In genomic region chr10:99659031-99659867, GRCh38 we compare ENCODE assay signal across 1 cellular context.
A peak's percentile ranks its signal among the peaks of the same experiment; 100 is the strongest.
TF ChIP-seq lines count a peak whose summit lies in the region.

ENTPD7 (plus strand) TSS chr10:99659509; CDS start chr10:99659957, 448 bp downstream.

TF ChIP-seq in HepG2, 621 proteins besides CTCF, POLR2A, EP300 and RAD21 (continued from another document and continues in another):
- no peak; the same call in 1 of the 2 replicates for TF ChIP-seq HBP1 (CRISPR knock-in tag; IDR thresholded peaks at IDR 0.05; ENCODE audit: low read depth)
- TF ChIP-seq ZNF780A (CRISPR knock-in tag; IDR thresholded peaks at IDR 0.05) = no peak
- TF ChIP-seq ZNF710 (CRISPR knock-in tag; IDR thresholded peaks at IDR 0.05; ENCODE audit: borderline replicate concordance) = no peak
- 0 out of 2 replicates have a peak, but pooled peaks have one; percentile 57 for TF ChIP-seq ZSCAN5A (CRISPR knock-in tag; IDR thresholded peaks at IDR 0.05; ENCODE audit: borderline replicate concordance)
- TF ChIP-seq ZBTB14 (CRISPR knock-in tag; IDR thresholded peaks at IDR 0.05) = no peak
- TF ChIP-seq DZIP1 (CRISPR knock-in tag; IDR thresholded peaks at IDR 0.05) = no peak
- TF ChIP-seq NR3C1 (CRISPR knock-in tag; IDR thresholded peaks at IDR 0.05) = no peak
- peak; percentile 74; the same call in 1 of the 2 replicates for TF ChIP-seq BRF2 (CRISPR knock-in tag; IDR thresholded peaks at IDR 0.05)
- TF ChIP-seq HES4 (CRISPR knock-in tag; IDR thresholded peaks at IDR 0.05; ENCODE audit: borderline replicate concordance) = no peak; the same call in 1 of the 2 replicates
- TF ChIP-seq PBX2 (CRISPR knock-in tag; IDR thresholded peaks at IDR 0.05) = peak; percentile 86
- TF ChIP-seq ZNF790 (CRISPR knock-in tag; IDR thresholded peaks at IDR 0.05; ENCODE audit: borderline replicate concordance) = no peak; the same call in 1 of the 2 replicates
- no peak for TF ChIP-seq ZFP36 (IDR thresholded peaks at IDR 0.05; ENCODE audit: borderline replicate concordance, low read depth, low read length, partially characterized antibody)
- peak; percentile 53; the same call in 1 of the 2 replicates for TF ChIP-seq ZNF264 (CRISPR knock-in tag; IDR thresholded peaks at IDR 0.05)
- peak; percentile 64; the same call in 1 of the 2 replicates for TF ChIP-seq ZNF564 (CRISPR knock-in tag; IDR thresholded peaks at IDR 0.05)
- no peak for TF ChIP-seq ZNF432 (CRISPR knock-in tag; IDR thresholded peaks at IDR 0.05; ENCODE audit: borderline replicate concordance)
- TF ChIP-seq BORCS8-MEF2B (CRISPR knock-in tag; IDR thresholded peaks at IDR 0.05) = peak; percentile 83
- TF ChIP-seq KLF6 (CRISPR knock-in tag; IDR thresholded peaks at IDR 0.05) = no peak; the same call in 1 of the 2 replicates
- no peak for TF ChIP-seq CBX5 (CRISPR knock-in tag; IDR thresholded peaks at IDR 0.05; ENCODE audit: borderline replicate concordance)
- peak; percentile 84 for TF ChIP-seq ETV5 (CRISPR knock-in tag; IDR thresholded peaks at IDR 0.05; ENCODE audit: borderline replicate concordance)
- TF ChIP-seq MXD4 (CRISPR knock-in tag; IDR thresholded peaks at IDR 0.05) = peak; percentile 70
- no peak for TF ChIP-seq MED13 (CRISPR knock-in tag; IDR thresholded peaks at IDR 0.05)
- no peak for TF ChIP-seq HDAC6 (IDR thresholded peaks at IDR 0.05; ENCODE audit: low read depth, low read length)
- no peak for TF ChIP-seq ZNF263 (CRISPR knock-in tag; IDR thresholded peaks at IDR 0.05)
- no peak for TF ChIP-seq ZNF260 (CRISPR knock-in tag; IDR thresholded peaks at IDR 0.05; ENCODE audit: borderline replicate concordance, low read depth)
- no peak for TF ChIP-seq KAT2B (IDR thresholded peaks at IDR 0.05; ENCODE audit: borderline replicate concordance, low read depth, low read length)
- TF ChIP-seq ZC3H4 (CRISPR knock-in tag; IDR thresholded peaks at IDR 0.05; ENCODE audit: borderline replicate concordance) = no peak
- TF ChIP-seq BCL6 (CRISPR knock-in tag; IDR thresholded peaks at IDR 0.05) = 0 out of 2 replicates have a peak, but pooled peaks have one; percentile 30
- no peak for TF ChIP-seq HNRNPL (IDR thresholded peaks at IDR 0.05; ENCODE audit: low read depth, low read length)
- no peak for TF ChIP-seq PCBP2 (optimal IDR thresholded peaks at IDR 0.05; ENCODE audit: low read depth, low read length, poor library complexity, severe bottlenecking)
- peak; percentile 64; the same call in 1 of the 2 replicates for TF ChIP-seq ATF1 (CRISPR knock-in tag; IDR thresholded peaks at IDR 0.05)
- peak; percentile 84; the same call in 1 of the 2 replicates for TF ChIP-seq THAP9 (CRISPR knock-in tag; IDR thresholded peaks at IDR 0.05; ENCODE audit: borderline replicate concordance)
- TF ChIP-seq REXO4 (CRISPR knock-in tag; IDR thresholded peaks at IDR 0.05; ENCODE audit: borderline replicate concordance) = 0 out of 2 replicates have a peak, but pooled peaks have one; percentile 22
- no peak for TF ChIP-seq USF2 (IDR thresholded peaks at IDR 0.05; ENCODE audit: low read depth, low read length)
- TF ChIP-seq USF2 (CRISPR knock-in tag; IDR thresholded peaks at IDR 0.05; ENCODE audit: borderline replicate concordance) = no peak; the same call in 1 of the 2 replicates
- TF ChIP-seq ZNF430 (CRISPR knock-in tag; IDR thresholded peaks at IDR 0.05) = no peak
- TF ChIP-seq SIN3A (IDR thresholded peaks at IDR 0.05; ENCODE audit: borderline replicate concordance, low read depth, low read length) = peak; percentile 87; the same call in 1 of the 2 replicates
- no peak for TF ChIP-seq SRSF9 (IDR thresholded peaks at IDR 0.05; ENCODE audit: borderline replicate concordance, insufficient read depth, low read depth, low read length, poor library complexity, severe bottlenecking)
- TF ChIP-seq SETDB1 (CRISPR knock-in tag; IDR thresholded peaks at IDR 0.05; ENCODE audit: borderline replicate concordance) = no peak
- no peak for TF ChIP-seq MATR3 (CRISPR knock-in tag; IDR thresholded peaks at IDR 0.05)
- TF ChIP-seq ZNF460 (CRISPR knock-in tag; IDR thresholded peaks at IDR 0.05; ENCODE audit: borderline replicate concordance) = no peak
- no peak for TF ChIP-seq DDIT3 (CRISPR knock-in tag; IDR thresholded peaks at IDR 0.05)
- no peak for TF ChIP-seq SOX13 (IDR thresholded peaks at IDR 0.05)
- no peak for TF ChIP-seq SOX13 (CRISPR knock-in tag; conservative IDR thresholded peaks at IDR 0.05 in 1 of 2, IDR thresholded peaks at IDR 0.05 in 1 of 2)
- TF ChIP-seq ZNF766 (CRISPR knock-in tag; IDR thresholded peaks at IDR 0.05; ENCODE audit: borderline replicate concordance) = no peak
- no peak for TF ChIP-seq ONECUT2 (CRISPR knock-in tag; IDR thresholded peaks at IDR 0.05)
- peak; percentile 78 for TF ChIP-seq TAF1 (CRISPR knock-in tag; IDR thresholded peaks at IDR 0.05)
- TF ChIP-seq ZNF547 (CRISPR knock-in tag; IDR thresholded peaks at IDR 0.05) = no peak
